In genomic region chr10:14102056-14102455, GRCh38 we compare ENCODE assay signal across 29 cellular contexts.
DNase-seq lines count a peak whose midpoint lies in the region; ATAC-seq and TF ChIP-seq lines count a peak whose summit lies in the region.
"Had no signal": no experiment of that assay in that cellular context is flagged by ENCODE, and none has a peak within 500 bp of the region (broad histone marks: within the 10 kb centered on the region; RNA-seq: fewer than 3 reads in every experiment).

No MANE protein-coding gene starts in this region.

- peaks cover 10% of the 10 kb centered on the region for H3K9me3 Mint-ChIP-seq in CD8-positive, alpha-beta T cell
- H3K9me3 Mint-ChIP-seq: activated naive CD4-positive, alpha-beta T cell treated with anti-CD3 and anti-CD28 coated beads for 36 hours had no signal

- H3K4me1 ChIP-seq in uterus, result no peaks in the 10 kb centered on the region
- H3K4me1 ChIP-seq in CD8-positive, alpha-beta T cell (ENCODE audit: insufficient read depth, low read length), result no peaks in the 10 kb centered on the region
- H3K4me1 ChIP-seq: BLaER1 treated with 17β-estradiol and CSF1 and Interleukin-3, amounts not matched to agents 10 nM and 100 nM; parathyroid adenoma; testis had no signal

- H3K27ac ChIP-seq in uterus, result no peak overlapping the region
- no peak overlapping the region for H3K27ac ChIP-seq in CD8-positive, alpha-beta T cell (ENCODE audit: low read depth, low read length)
- H3K27ac ChIP-seq: BLaER1 treated with 17β-estradiol and CSF1 and Interleukin-3, amounts not matched to agents 10 nM and 100 nM; parathyroid adenoma; testis had no signal

- H3K4me3 ChIP-seq in MG63, result no peak overlapping the region
- no peak overlapping the region for H3K4me3 ChIP-seq in uterus
- no peak overlapping the region for H3K4me3 ChIP-seq in CD8-positive, alpha-beta T cell (ENCODE audit: low read depth, low read length)
- H3K4me3 ChIP-seq: BLaER1 treated with 17β-estradiol and CSF1 and Interleukin-3, amounts not matched to agents 10 nM and 100 nM; testis had no signal

- H3K4me3 Mint-ChIP-seq in CD8-positive, alpha-beta T cell, result no peak overlapping the region
- H3K4me3 Mint-ChIP-seq: activated naive CD4-positive, alpha-beta T cell treated with anti-CD3 and anti-CD28 coated beads for 36 hours; natural killer cell; stimulated activated naive B cell treated with anti-CD40 and anti-IgM and Interleukin-4, amounts not matched to agents 10 μg/mL and 1 μg/mL and 100 μg/mL, for 72 hours; T-cell had no signal

- POLR2A ChIA-PET in CD8-positive, alpha-beta T cell (lab: Charles Lee), result no interaction called here

- no peak overlapping the region for H3K27ac Mint-ChIP-seq in CD8-positive, alpha-beta T cell
- H3K27ac Mint-ChIP-seq: activated naive CD4-positive, alpha-beta T cell treated with anti-CD3 and anti-CD28 coated beads for 36 hours; natural killer cell; stimulated activated naive B cell treated with anti-CD40 and anti-IgM and Interleukin-4, amounts not matched to agents 10 μg/mL and 1 μg/mL and 100 μg/mL, for 72 hours; T-cell had no signal

- H3K4me1 Mint-ChIP-seq in CD8-positive, alpha-beta T cell (ENCODE audit: low read depth), result no peaks in the 10 kb centered on the region
- H3K4me1 Mint-ChIP-seq: natural killer cell; stimulated activated naive B cell treated with anti-CD40 and anti-IgM and Interleukin-4, amounts not matched to agents 10 μg/mL and 1 μg/mL and 100 μg/mL, for 72 hours; T-cell had no signal

- H3K36me3 ChIP-seq in MG63 (no peaks in the 10 kb centered on the region), uterus (no peaks in the 10 kb centered on the region)
- H3K36me3 ChIP-seq in CD8-positive, alpha-beta T cell (ENCODE audit: insufficient read depth, low read length), result no peaks in the 10 kb centered on the region
- H3K36me3 ChIP-seq: BLaER1 treated with 17β-estradiol and CSF1 and Interleukin-3, amounts not matched to agents 10 nM and 100 nM had no signal

- no peaks in the 10 kb centered on the region for H3K36me3 Mint-ChIP-seq in CD8-positive, alpha-beta T cell
- H3K36me3 Mint-ChIP-seq: natural killer cell; stimulated activated naive B cell treated with anti-CD40 and anti-IgM and Interleukin-4, amounts not matched to agents 10 μg/mL and 1 μg/mL and 100 μg/mL, for 72 hours had no signal

- intact Hi-C loops in uterus (cut with DNase I; ENCODE audit: low total_unique reads), result no loop called here
- intact Hi-C loops in CD8-positive, alpha-beta T cell (cut with DNase I, micrococcal nuclease), result no loop called here

- peak; percentile 57 for DNase-seq in ELR (ENCODE audit: low read depth)
- peak; percentile 82 for DNase-seq in MG63
- DNase-seq in astrocyte of the hippocampus (ENCODE audit: low read depth, low spot score), result peak; percentile 62
- peak; percentile 72 for DNase-seq in iris pigment epithelial cell (ENCODE audit: low read depth)
- no peak for DNase-seq in uterus
- DNase-seq in CD8-positive, alpha-beta T cell, result no peak
- DNase-seq: activated CD4-positive, alpha-beta T cell treated with anti-CD3 and anti-CD28 coated beads for 4 hours; activated naive CD4-positive, alpha-beta T cell treated with anti-CD3 and anti-CD28 coated beads for 36 hours; activated T-cell treated with anti-CD3 and anti-CD28 coated beads, Interleukin-2, amount 50 U/mL, for 48 hours; anterior cingulate cortex; Calu3; effector CD8-positive, alpha-beta T cell; H7; KG1; left colon; natural killer cell; NCI-H1048; NCI-H1930; NCI-H226; PC-3; SIG-M5; stimulated activated CD4-positive, alpha-beta T cell treated with anti-CD3 and anti-CD28 coated beads, Interleukin-2, amount 100 ng/mL, for 24 hours; stimulated activated naive B cell treated with anti-CD40 and anti-IgM and Interleukin-4, amounts not matched to agents 10 μg/mL and 1 μg/mL and 100 μg/mL, for 72 hours; T-cell; testis had no signal

- ATAC-seq in HG02973 (IDR thresholded peaks at IDR 0.05; ENCODE audit: unreplicated experiment) (no peak), GM21786 (IDR thresholded peaks at IDR 0.05; ENCODE audit: unreplicated experiment) (no peak)
- no peak for ATAC-seq in CD8-positive, alpha-beta T cell
- ATAC-seq: left colon; natural killer cell; PC-3; stimulated activated naive B cell treated with anti-CD40 and anti-IgM and Interleukin-4, amounts not matched to agents 10 μg/mL and 1 μg/mL and 100 μg/mL, for 72 hours; T-cell had no signal

- no peaks in the 10 kb centered on the region for H3K27me3 ChIP-seq in MG63
- no peaks in the 10 kb centered on the region for H3K27me3 ChIP-seq in uterus
- no peaks in the 10 kb centered on the region for H3K27me3 ChIP-seq in CD8-positive, alpha-beta T cell (ENCODE audit: insufficient read depth, low read length)
- H3K27me3 ChIP-seq: BLaER1 treated with 17β-estradiol and CSF1 and Interleukin-3, amounts not matched to agents 10 nM and 100 nM; testis had no signal

- TF ChIP-seq CTCF in uterus (IDR thresholded peaks at IDR 0.05), result no peak
- no peak for TF ChIP-seq CTCF in CD8-positive, alpha-beta T cell (IDR thresholded peaks at IDR 0.05)

- TF ChIP-seq POLR2A in uterus (IDR thresholded peaks at IDR 0.05), result no peak

- CTCF ChIA-PET in CD8-positive, alpha-beta T cell (lab: Charles Lee), result interaction anchor here (1.2 kb wide), 1 partner anchor 10 kb away, joined by 3 read pairs; no protein-coding TSS in a partner anchor

- peaks cover 7% of the 10 kb centered on the region for H3K27me3 Mint-ChIP-seq in CD8-positive, alpha-beta T cell (ENCODE audit: low read depth)

- H3K9me3 ChIP-seq in MG63, result 0 out of 2 replicates have a peak, but pooled peaks cover 2% of the 10 kb centered on the region
- no peaks in the 10 kb centered on the region for H3K9me3 ChIP-seq in uterus
- H3K9me3 ChIP-seq in CD8-positive, alpha-beta T cell (ENCODE audit: low read length), result no peaks in the 10 kb centered on the region
- H3K9me3 ChIP-seq: testis had no signal

Comparison
In these comparisons a context has a peak if more than half of its experiments do, and no peak if none do; other contexts are left out.
1. DNase-seq: peak in ELR (single experiment), MG63 (single experiment), astrocyte of the hippocampus (single experiment) and iris pigment epithelial cell (single experiment); none in uterus (0 of 2) and CD8-positive, alpha-beta T cell (0 of 7).